9 cellular contexts compared by ENCODE assay signal in genomic region chr11:60970369-60970774, GRCh38. TPM values are rescaled to one million over a fixed set of nuclear protein-coding genes. Genes with fewer than 3 reads are reported as not detected.
DNase-seq lines count a peak whose midpoint lies in the region; ATAC-seq, FAIRE-seq and TF ChIP-seq lines count a peak whose summit lies in the region.
"Had no signal": no experiment of that assay in that cellular context is flagged by ENCODE, and none has a peak within 500 bp of the region (broad histone marks: within the 10 kb centered on the region; RNA-seq: fewer than 3 reads in every experiment).

No MANE protein-coding gene starts in this region.

- no TSS peak for BruUV-seq in K562 (replicated peaks; lab: Mats Ljungman, UMichigan)

- H3K9me1 ChIP-seq in K562 (ENCODE audit: control insufficient read depth, insufficient read depth, low read length): no peaks in the 10 kb centered on the region

- no peak overlapping the region for H3K27ac ChIP-seq in K562 (ENCODE audit: extremely low read depth, low read depth, low read length)

- peak; percentile 73 to 83 for TF ChIP-seq RAD21 in K562 (CRISPR knock-in tag; conservative IDR thresholded peaks at IDR 0.05 in 1 of 2, IDR thresholded peaks at IDR 0.05 in 1 of 2)

- H3K9me3 ChIP-seq in K562 (replicated peaks; ENCODE audit: control insufficient read depth, insufficient read depth, low read depth, low read length): no peaks in the 10 kb centered on the region

- under 1% methylated on average over 9 of the region's 9 CpGs for WGBS in K562 (ENCODE audit: insufficient coverage, low coverage, missing lambda C conversion rate)

- peak; percentile 68 for DNase-seq in KBM-7
- DNase-seq in UCSD-AML1 (lab: John Stamatoyannopoulos, UW; ENCODE audit: unreplicated experiment): peak; percentile 77
- DNase-seq in K562 (ENCODE audit: extremely low read depth in 1 of 4, low spot score in 3 of 4): peak; percentile 64 to 70 (median 70)
- peak; percentile 60 for DNase-seq in left lobe of liver (ENCODE audit: low spot score)
- peak; percentile 70 for DNase-seq in stimulated activated CD8-positive, alpha-beta memory T cell treated with anti-CD3 and anti-CD28 coated beads, Interleukin-15, amount 100 ng/mL, for 1 hour (ENCODE audit: low read depth)
- DNase-seq in NCI-H187 treated with DMSO at 0.1 percent for 48 hours (lab: John Stamatoyannopoulos, UW): no peak

- H3K27me3 ChIP-seq in K562 (ENCODE audit: control insufficient read depth in 2 of 2, insufficient read depth in 2 of 2, low read length in 2 of 2): peaks cover 24 to 57% of the 10 kb centered on the region in 2 experiments

- intact Hi-C loops in K562 (cut with micrococcal nuclease): loop anchor here (1.0 kb wide), 2 partner anchors 159 to 203 kb away; no protein-coding TSS in a partner anchor

- H3K4me2 ChIP-seq in K562 (ENCODE audit: insufficient read depth, low read length): no peak overlapping the region

- CTCF ChIA-PET in K562 (lab: Yijun Ruan, JAX; ENCODE audit: low intra/inter-chr PET ratio): interaction anchor here (0.6 to 2.0 kb wide), 5 partner anchors 25 to 217 kb away, joined by 3 to 14 read pairs (median 4); no protein-coding TSS in a partner anchor

- no peaks in the 10 kb centered on the region for H3K36me3 ChIP-seq in K562 (ENCODE audit: control insufficient read depth, insufficient read depth, low read length)

- H3K79me2 ChIP-seq in K562 (ENCODE audit: control insufficient read depth, insufficient read depth, low read length): no peaks in the 10 kb centered on the region

- FAIRE-seq in K562 (lab: Jason Lieb, UNC): peak; percentile 71
- FAIRE-seq: colon had no signal

- no peak for TF ChIP-seq EP300 in K562 (IDR thresholded peaks at IDR 0.05; ENCODE audit: low read length)

- peak; percentile 96 for TF ChIP-seq CTCF in GM12873 (IDR thresholded peaks at IDR 0.05; ENCODE audit: insufficient read depth, low read depth, low read length, missing control alignments)
- peak; percentile 79 to 91 (median 88) for TF ChIP-seq CTCF in K562 (IDR thresholded peaks at IDR 0.05 in 2 of 3, conservative IDR thresholded peaks at IDR 0.05 in 1 of 3; ENCODE audit: insufficient read depth in 2 of 3, low read depth in 1 of 3, low read length in 3 of 3)

- H3K9ac ChIP-seq in K562 (ENCODE audit: insufficient read depth in 1 of 2, low read depth in 2 of 2, low read length in 2 of 2): no peak overlapping the region

- H3K4me3 ChIP-seq in K562: no peak overlapping the region

- no peak for TF ChIP-seq POLR2A in K562 (conservative IDR thresholded peaks at IDR 0.05)

- POLR2A ChIA-PET in K562 (lab: Yijun Ruan, JAX): interaction anchor here (0.5 to 1.5 kb wide), 3 partner anchors 12 to 166 kb away, joined by 3 read pairs; no protein-coding TSS in a partner anchor

- in situ Hi-C loops in KBM-7 (cut with MboI; ENCODE audit: low pct_unique_long_range_greater_than_20kb, low sequenced_read_pairs) (no loop called here), K562 (cut with MboI) (no loop called here)

- no peak overlapping the region for H2AFZ ChIP-seq in K562 (ENCODE audit: low read depth, low read length)

- ATAC-seq in K562 (peak; percentile 97), left lobe of liver (peak; percentile 95), HG02852 (IDR thresholded peaks at IDR 0.05; ENCODE audit: unreplicated experiment) (no peak)

- H4K20me1 ChIP-seq in K562 (replicated peaks; ENCODE audit: control insufficient read depth, insufficient read depth, low read length): no peaks in the 10 kb centered on the region

- peaks cover 0 to 4% of the 10 kb centered on the region in 2 experiments; a peak in 1 of 5 replicates for H3K4me1 ChIP-seq in K562 (replicated peaks in 1 of 2; ENCODE audit: control insufficient read depth in 2 of 2, insufficient read depth in 2 of 2, low read length in 2 of 2)

TF ChIP-seq in K562, 482 proteins besides CTCF, POLR2A, EP300 and RAD21 (continues in another document):
- no peak for TF ChIP-seq ZSCAN29 (IDR thresholded peaks at IDR 0.05)
- TF ChIP-seq YY1 (IDR thresholded peaks at IDR 0.05; ENCODE audit: borderline replicate concordance in 1 of 3, control insufficient read depth in 1 of 3, extremely low read depth in 1 of 3, insufficient read depth in 3 of 3, insufficient read length in 1 of 3, insufficient replicate concordance in 2 of 3, low read depth in 1 of 3, low read length in 2 of 3): no peak

RNA-seq across cellular contexts. Expression of gene CD6, which starts 1.1 kb away (rescaled TPM):
- total RNA-seq in K562 (2011; cell fraction: chromatin; rRNA removed; ENCODE audit: low replicate concordance): not detected in 2 replicates
- not detected in 2 replicates for total RNA-seq in K562 (2011; cell fraction: nucleolus; rRNA removed)
- total RNA-seq in K562 (2011; cell fraction: nucleoplasm; rRNA removed): not detected in 2 replicates
- total RNA-seq in K562 (2014; rRNA removed) (not detected in 2 replicates), K562 (2014; rRNA removed; fragmentation: Illumina TruSeq; extraction: Trizol) (not detected in 2 replicates), K562 (2015; rRNA removed; fragmentation: Illumina TruSeq; extraction: Trizol) (not detected in 2 replicates), K562 (2021) (0.84 and 1.5 TPM in 2 replicates), left lobe of liver (0.83 TPM)
- polyA plus RNA-seq in K562 (2011; rRNA removed) (not detected in 2 replicates), K562 (2014; fragmentation: Illumina TruSeq; extraction: Trizol) (not detected in 2 replicates), K562 (2014; fragmentation: Nextera tagmentation; extraction: Ambion mirVana) (not detected), K562 (2014; rRNA removed) (not detected in 2 replicates)
- polyA plus RNA-seq in K562 (2011; cell fraction: cytosol; rRNA removed): not detected in 2 replicates
- not detected in 2 replicates for polyA plus RNA-seq in K562 (2011; cell fraction: nucleus; rRNA removed)
- not detected in 2 replicates for polyA plus RNA-seq in K562 (2012)
- not detected in 2 replicates for polyA minus RNA-seq in K562 (2011; rRNA and poly(A)+ RNA removed)
- not detected in 2 replicates for polyA minus RNA-seq in K562 (2011; cell fraction: cytosol; rRNA and poly(A)+ RNA removed)
- polyA minus RNA-seq in K562 (2011; cell fraction: nucleus; rRNA and poly(A)+ RNA removed): not detected in 2 replicates

RNA-seq across cellular contexts. Expression of gene SLC15A3, which starts 18.4 kb away (rescaled TPM):
- total RNA-seq in K562 (2011; cell fraction: chromatin; rRNA removed; ENCODE audit: low replicate concordance): not detected in 2 replicates
- not detected in 2 replicates for total RNA-seq in K562 (2011; cell fraction: nucleolus; rRNA removed)
- total RNA-seq in K562 (2011; cell fraction: nucleoplasm; rRNA removed): not detected in 2 replicates
- total RNA-seq in K562 (2014; rRNA removed) (not detected in 2 replicates), K562 (2014; rRNA removed; fragmentation: Illumina TruSeq; extraction: Trizol) (not detected in 2 replicates), K562 (2015; rRNA removed; fragmentation: Illumina TruSeq; extraction: Trizol) (not detected in 2 replicates), K562 (2021) (0.27 and 0.45 TPM in 2 replicates), left lobe of liver (8.8 TPM)
- polyA plus RNA-seq in K562 (2011; rRNA removed) (not detected in 2 replicates), K562 (2014; fragmentation: Illumina TruSeq; extraction: Trizol) (not detected in 2 replicates), K562 (2014; fragmentation: Nextera tagmentation; extraction: Ambion mirVana) (not detected), K562 (2014; rRNA removed) (0.07 TPM in 1 of 2 replicates, not detected in the other)
- polyA plus RNA-seq in K562 (2011; cell fraction: cytosol; rRNA removed): not detected in 2 replicates
- polyA plus RNA-seq in K562 (2011; cell fraction: nucleus; rRNA removed): not detected in 2 replicates
- polyA plus RNA-seq in K562 (2012): not detected in 2 replicates
- not detected in 2 replicates for polyA minus RNA-seq in K562 (2011; rRNA and poly(A)+ RNA removed)
- not detected in 2 replicates for polyA minus RNA-seq in K562 (2011; cell fraction: cytosol; rRNA and poly(A)+ RNA removed)
- polyA minus RNA-seq in K562 (2011; cell fraction: nucleus; rRNA and poly(A)+ RNA removed): not detected in 2 replicates

RNA-seq across cellular contexts. Expression of gene TMEM132A, which starts 46.1 kb away (rescaled TPM):
- 0.77 and 2.6 TPM in 2 replicates for total RNA-seq in K562 (2011; cell fraction: chromatin; rRNA removed; ENCODE audit: low replicate concordance)
- 1.4 and 2.5 TPM in 2 replicates for total RNA-seq in K562 (2011; cell fraction: nucleolus; rRNA removed)
- 1.2 and 2.1 TPM in 2 replicates for total RNA-seq in K562 (2011; cell fraction: nucleoplasm; rRNA removed)
- 0.12 and 0.14 TPM in 2 replicates for total RNA-seq in K562 (2014; rRNA removed)
- not detected in 2 replicates for total RNA-seq in K562 (2014; rRNA removed; fragmentation: Illumina TruSeq; extraction: Trizol)
- 0.04 TPM in 1 of 2 replicates, not detected in the other for total RNA-seq in K562 (2015; rRNA removed; fragmentation: Illumina TruSeq; extraction: Trizol)
- 0.24 and 0.47 TPM in 2 replicates for total RNA-seq in K562 (2021)
- polyA plus RNA-seq in K562 (2011; rRNA removed): 0.18 and 0.20 TPM in 2 replicates
- 0.03 and 0.30 TPM in 2 replicates for polyA plus RNA-seq in K562 (2011; cell fraction: cytosol; rRNA removed)
- 1.1 and 3.4 TPM in 2 replicates for polyA plus RNA-seq in K562 (2011; cell fraction: nucleus; rRNA removed)
- polyA plus RNA-seq in K562 (2012): 0.12 and 0.26 TPM in 2 replicates
- not detected in 2 replicates for polyA plus RNA-seq in K562 (2014; fragmentation: Illumina TruSeq; extraction: Trizol)
- polyA plus RNA-seq in K562 (2014; fragmentation: Nextera tagmentation; extraction: Ambion mirVana): not detected
- polyA plus RNA-seq in K562 (2014; rRNA removed): 0.93 and 1.1 TPM in 2 replicates
- 0.15 and 0.46 TPM in 2 replicates for polyA minus RNA-seq in K562 (2011; rRNA and poly(A)+ RNA removed)
- 0.73 and 1.4 TPM in 2 replicates for polyA minus RNA-seq in K562 (2011; cell fraction: cytosol; rRNA and poly(A)+ RNA removed)
- 1.8 and 2.2 TPM in 2 replicates for polyA minus RNA-seq in K562 (2011; cell fraction: nucleus; rRNA and poly(A)+ RNA removed)
- total RNA-seq in left lobe of liver: 2.1 TPM

RNA-seq across cellular contexts. Expression of gene TMEM109, which starts 56.4 kb away (rescaled TPM):
- 15.1 and 39.4 TPM in 2 replicates for total RNA-seq in K562 (2011; cell fraction: chromatin; rRNA removed; ENCODE audit: low replicate concordance)
- 48.2 and 68.0 TPM in 2 replicates for total RNA-seq in K562 (2011; cell fraction: nucleolus; rRNA removed)
- total RNA-seq in K562 (2011; cell fraction: nucleoplasm; rRNA removed): 65.5 and 90.9 TPM in 2 replicates
- total RNA-seq in K562 (2014; rRNA removed) (26.8 and 48.2 TPM in 2 replicates), K562 (2014; rRNA removed; fragmentation: Illumina TruSeq; extraction: Trizol) (23.3 and 30.5 TPM in 2 replicates), K562 (2015; rRNA removed; fragmentation: Illumina TruSeq; extraction: Trizol) (31.3 and 32.7 TPM in 2 replicates), K562 (2021) (69.8 and 79.0 TPM in 2 replicates), left lobe of liver (36.9 TPM)
- polyA plus RNA-seq in K562 (2011; rRNA removed) (16.2 and 24.9 TPM in 2 replicates), K562 (2014; fragmentation: Illumina TruSeq; extraction: Trizol) (71.3 and 83.1 TPM in 2 replicates), K562 (2014; fragmentation: Nextera tagmentation; extraction: Ambion mirVana) (10 to 100 TPM in 1 of 2 experiments, 1 to 10 TPM in 1; 9.2 to 18.3 TPM), K562 (2014; rRNA removed) (31.7 and 44.0 TPM in 2 replicates)
- polyA plus RNA-seq in K562 (2011; cell fraction: cytosol; rRNA removed): 21.6 and 39.6 TPM in 2 replicates
- 16.5 and 20.7 TPM in 2 replicates for polyA plus RNA-seq in K562 (2011; cell fraction: nucleus; rRNA removed)
- polyA plus RNA-seq in K562 (2012): 43.2 and 51.4 TPM in 2 replicates
- 10.7 and 12.1 TPM in 2 replicates for polyA minus RNA-seq in K562 (2011; rRNA and poly(A)+ RNA removed)
- 20.4 and 24.0 TPM in 2 replicates for polyA minus RNA-seq in K562 (2011; cell fraction: cytosol; rRNA and poly(A)+ RNA removed)
- 5.5 and 8.0 TPM in 2 replicates for polyA minus RNA-seq in K562 (2011; cell fraction: nucleus; rRNA and poly(A)+ RNA removed)
